29 cellular contexts compared by ENCODE assay signal in genomic region chr6:132482595-132482994, GRCh38. TPM values are rescaled to one million over a fixed set of nuclear protein-coding genes. Genes with fewer than 3 reads are reported as not detected.
"Had no signal": no experiment of that assay in that cellular context is flagged by ENCODE, and none has a peak within 500 bp of the region (broad histone marks: within the 10 kb centered on the region; RNA-seq: fewer than 3 reads in every experiment).

No MANE protein-coding gene starts in this region.

- H3K27me3 ChIP-seq: body of pancreas, cardiac muscle cell, esophagus squamous epithelium, testis, vagina had no signal

- H3K4me1 Mint-ChIP-seq: endodermal cell had no signal

- DNase-seq: activated CD4-positive, alpha-beta T cell treated with anti-CD3 and anti-CD28 coated beads, Interleukin-2, amount 10 ng/mL, durations not matched to agents 7 days and 5 days; activated CD8-positive, alpha-beta memory T cell treated with anti-CD3 and anti-CD28 coated beads, Interleukin-2, amount 10 ng/mL, durations not matched to agents 7 days and 5 days; activated CD8-positive, alpha-beta T cell treated with anti-CD3 and anti-CD28 coated beads for 36 hours; activated gamma-delta T cell treated with Interleukin-2 at 50 U/mL for 16 hours; activated T-cell treated with anti-CD3 and anti-CD28 coated beads for 4 hours; anterior cingulate cortex; body of pancreas; cortex of kidney; endodermal cell; esophagus squamous epithelium; hypothalamus; naive thymus-derived CD8-positive, alpha-beta T cell; retina; stimulated activated CD4-positive, alpha-beta T cell treated with anti-CD3 and anti-CD28 coated beads, Interleukin-2, amount 100 ng/mL, for 48 hours; stimulated activated CD8-positive, alpha-beta memory T cell treated with anti-CD3 and anti-CD28 coated beads, Interleukin-4, amount 100 ng/mL, for 48 hours; stimulated activated naive CD4-positive, alpha-beta T cell; testis; trophoblast cell had no signal

- H3K27ac ChIP-seq: body of pancreas, cardiac muscle cell, esophagus squamous epithelium, testis, vagina had no signal

- H3K4me1 ChIP-seq: body of pancreas, testis had no signal

- H3K4me3 ChIP-seq: body of pancreas, cardiac muscle cell, esophagus squamous epithelium, testis, vagina had no signal

- H3K36me3 ChIP-seq: cardiac muscle cell, vagina had no signal

- H3K27me3 Mint-ChIP-seq: activated CD4-positive, alpha-beta T cell treated with anti-CD3 and anti-CD28 coated beads, Interleukin-2, amount 10 ng/mL, durations not matched to agents 7 days and 5 days; activated CD8-positive, alpha-beta memory T cell treated with anti-CD3 and anti-CD28 coated beads, Interleukin-2, amount 10 ng/mL, durations not matched to agents 7 days and 5 days; activated CD8-positive, alpha-beta T cell treated with anti-CD3 and anti-CD28 coated beads for 36 hours; activated naive CD4-positive, alpha-beta T cell treated with anti-CD3 and anti-CD28 coated beads, Interleukin-2, amount 50 U/mL, for 24 hours; naive thymus-derived CD8-positive, alpha-beta T cell; progenitor cell of endocrine pancreas had no signal

- H3K27ac Mint-ChIP-seq: activated CD4-positive, alpha-beta T cell treated with anti-CD3 and anti-CD28 coated beads, Interleukin-2, amount 10 ng/mL, durations not matched to agents 7 days and 5 days; activated CD8-positive, alpha-beta memory T cell treated with anti-CD3 and anti-CD28 coated beads, Interleukin-2, amount 10 ng/mL, durations not matched to agents 7 days and 5 days; activated CD8-positive, alpha-beta T cell treated with anti-CD3 and anti-CD28 coated beads for 36 hours; activated naive CD4-positive, alpha-beta T cell treated with anti-CD3 and anti-CD28 coated beads, Interleukin-2, amount 50 U/mL, for 24 hours; activated T-helper 1 cell treated with anti-CD3 and anti-CD28 coated beads, Interleukin-12 subunit alpha, Interleukin-12 subunit beta, Interleukin-2, Interleukin-4 antibody, amounts not matched to agents 30 ng/mL and 10 ng/mL and 1 ng/mL, durations not matched to agents 14 hours and 24 hours and 36 hours; endodermal cell; progenitor cell of endocrine pancreas had no signal

- H3K4me3 Mint-ChIP-seq: activated CD4-positive, alpha-beta T cell treated with anti-CD3 and anti-CD28 coated beads, Interleukin-2, amount 10 ng/mL, durations not matched to agents 7 days and 5 days; activated CD8-positive, alpha-beta memory T cell treated with anti-CD3 and anti-CD28 coated beads, Interleukin-2, amount 10 ng/mL, durations not matched to agents 7 days and 5 days; activated CD8-positive, alpha-beta T cell treated with anti-CD3 and anti-CD28 coated beads for 36 hours; activated naive CD4-positive, alpha-beta T cell treated with anti-CD3 and anti-CD28 coated beads, Interleukin-2, amount 50 U/mL, for 24 hours; activated T-helper 1 cell treated with anti-CD3 and anti-CD28 coated beads, Interleukin-12 subunit alpha, Interleukin-12 subunit beta, Interleukin-2, Interleukin-4 antibody, amounts not matched to agents 30 ng/mL and 10 ng/mL and 1 ng/mL, durations not matched to agents 14 hours and 24 hours and 36 hours; endodermal cell; naive thymus-derived CD8-positive, alpha-beta T cell had no signal

- H3K9me3 Mint-ChIP-seq: activated CD4-positive, alpha-beta T cell treated with anti-CD3 and anti-CD28 coated beads, Interleukin-2, amount 10 ng/mL, durations not matched to agents 7 days and 5 days; activated CD8-positive, alpha-beta T cell treated with anti-CD3 and anti-CD28 coated beads for 36 hours; activated naive CD4-positive, alpha-beta T cell treated with anti-CD3 and anti-CD28 coated beads, Interleukin-2, amount 50 U/mL, for 24 hours; activated T-helper 1 cell treated with anti-CD3 and anti-CD28 coated beads, Interleukin-12 subunit alpha, Interleukin-12 subunit beta, Interleukin-2, Interleukin-4 antibody, amounts not matched to agents 30 ng/mL and 10 ng/mL and 1 ng/mL, durations not matched to agents 14 hours and 24 hours and 36 hours; endodermal cell; naive thymus-derived CD8-positive, alpha-beta T cell had no signal

- H3K9me3 ChIP-seq: body of pancreas, esophagus squamous epithelium, testis, vagina had no signal

- ATAC-seq: activated CD4-positive, CD25-positive, alpha-beta regulatory T cell treated with anti-CD3 and anti-CD28 coated beads, Interleukin-2, amount 50 U/mL, for 24 hours; activated CD8-positive, alpha-beta memory T cell treated with anti-CD3 and anti-CD28 coated beads, Interleukin-2, amount 10 ng/mL, durations not matched to agents 7 days and 5 days; activated CD8-positive, alpha-beta T cell treated with anti-CD3 and anti-CD28 coated beads for 36 hours; body of pancreas; naive thymus-derived CD8-positive, alpha-beta T cell had no signal

- H3K36me3 Mint-ChIP-seq: activated CD8-positive, alpha-beta memory T cell treated with anti-CD3 and anti-CD28 coated beads, Interleukin-2, amount 10 ng/mL, durations not matched to agents 7 days and 5 days had no signal

RNA-seq across cellular contexts. Expression of gene TAAR9, which starts 55.5 kb away (rescaled TPM):
- total RNA-seq: activated CD4-positive, alpha-beta T cell treated with anti-CD3 and anti-CD28 coated beads, Interleukin-2, amount 10 ng/mL, durations not matched to agents 7 days and 5 days; activated CD8-positive, alpha-beta memory T cell treated with anti-CD3 and anti-CD28 coated beads, Interleukin-2, amount 10 ng/mL, durations not matched to agents 7 days and 5 days; activated CD8-positive, alpha-beta T cell treated with anti-CD3 and anti-CD28 coated beads for 36 hours; activated T-helper 1 cell treated with anti-CD3 and anti-CD28 coated beads, Interleukin-12 subunit alpha, Interleukin-12 subunit beta, Interleukin-2, Interleukin-4 antibody, amounts not matched to agents 30 ng/mL and 10 ng/mL and 1 ng/mL, durations not matched to agents 14 hours and 24 hours and 36 hours; body of pancreas; cardiac muscle cell; cerebellum; endodermal cell; esophagus squamous epithelium; lower leg skin; mesenteric fat pad; naive thymus-derived CD8-positive, alpha-beta T cell; osteocyte; progenitor cell of endocrine pancreas; T-helper 1 cell treated with Interleukin-12 subunit alpha and Interleukin-12 subunit beta and Interleukin-4 antibody, amounts not matched to agents 30 ng/mL and 1 ng/mL, for 36 hours; vagina had no signal
- polyA plus RNA-seq: cardiac muscle cell; naive thymus-derived CD8-positive, alpha-beta T cell had no signal
